8 cellular contexts compared by ENCODE assay signal in genomic region chrX:13087322-13088154, GRCh38. TPM values are rescaled to one million over a fixed set of nuclear protein-coding genes. Genes with fewer than 3 reads are reported as not detected.
DNase-seq lines count a peak whose midpoint lies in the region; ATAC-seq and TF ChIP-seq lines count a peak whose summit lies in the region.

No MANE protein-coding gene starts in this region.

- no peaks in the 10 kb centered on the region for H3K36me3 Mint-ChIP-seq in naive B cell

- H3F3A ChIP-seq in OCI-LY1 (ENCODE audit: insufficient read depth, low read length) = no peaks in the 10 kb centered on the region

- H3K4me3 Mint-ChIP-seq in naive B cell = peak overlapping the region; percentile 70 to 91 (median 80)

- no peaks in the 10 kb centered on the region for H3K9me3 ChIP-seq in OCI-LY1 (ENCODE audit: low read length)

- H3K79me2 ChIP-seq in OCI-LY1 (ENCODE audit: insufficient read depth, low read length) = no peaks in the 10 kb centered on the region

- DNase-seq in activated gamma-delta T cell treated with anti-CD3 and anti-CD28 coated beads, Interleukin-2, amount 50 U/mL, for 16 hours (ENCODE audit: low read depth) = peak; percentile 60
- peak; percentile 86 for DNase-seq in naive B cell
- DNase-seq in AG08396 (ENCODE audit: low spot score) = no peak
- DNase-seq in NCI-H2107 treated with DMSO at 0.1 percent for 48 hours (lab: John Stamatoyannopoulos, UW; ENCODE audit: unreplicated experiment) = no peak
- DNase-seq in HuH-7 (ENCODE audit: low spot score) = no peak

- no peaks in the 10 kb centered on the region for H4K20me1 ChIP-seq in OCI-LY1 (ENCODE audit: insufficient read depth, low read length)

- no peaks in the 10 kb centered on the region for H3K27me3 Mint-ChIP-seq in naive B cell

- H3K36me3 ChIP-seq in OCI-LY1 (ENCODE audit: insufficient read depth, low read length) = no peaks in the 10 kb centered on the region

- H3K27me3 ChIP-seq in OCI-LY1 (ENCODE audit: insufficient read depth, low read length) = no peaks in the 10 kb centered on the region

- H3K27ac ChIP-seq in OCI-LY1 (ENCODE audit: low read depth, low read length, poor library complexity, severe bottlenecking) = peak overlapping the region; percentile 99

- H3K27ac Mint-ChIP-seq in naive B cell = peak overlapping the region; percentile 97 to 100 (median 99)

- H3K9ac ChIP-seq in OCI-LY1 (ENCODE audit: low read length) = peak overlapping the region; percentile 67

- TF ChIP-seq CTCF in OCI-LY1 (IDR thresholded peaks at IDR 0.05; ENCODE audit: low read length) = no peak

- H3K4me2 ChIP-seq in OCI-LY1 (ENCODE audit: low read length) = peak overlapping the region; percentile 75

- peaks cover 0 to 6% (median 2%) of the 10 kb centered on the region in 7 donors for H3K9me3 Mint-ChIP-seq in naive B cell

- H2AFZ ChIP-seq in OCI-LY1 (ENCODE audit: low read length) = no peak overlapping the region

- peaks cover 100% of the 10 kb centered on the region for H3K4me1 ChIP-seq in OCI-LY1 (ENCODE audit: insufficient read depth, low read length, severe bottlenecking)

- H3K4me1 Mint-ChIP-seq in naive B cell = peaks cover 38 to 94% (median 48%) of the 10 kb centered on the region in 3 donors

- peak overlapping the region; percentile 62 for H3K4me3 ChIP-seq in OCI-LY1 (ENCODE audit: low read depth, low read length, poor library complexity, severe bottlenecking)

- ATAC-seq in GM18511 (IDR thresholded peaks at IDR 0.05; ENCODE audit: unreplicated experiment) (peak; percentile 78), HG02840 (IDR thresholded peaks at IDR 0.05; ENCODE audit: low FRiP score, unreplicated experiment) (peak; percentile 75), naive B cell (ENCODE audit: low read depth in 2 of 2) (peak; percentile 82 to 83)

- no peaks in the 10 kb centered on the region for H3K9me2 ChIP-seq in OCI-LY1 (ENCODE audit: low read depth, low read length)

RNA-seq across cellular contexts. Expression of gene FAM9C, which starts 43.1 kb away (rescaled TPM):
- not detected for polyA plus RNA-seq in naive B cell (ENCODE audit: low read depth in 6 of 6)

Comparison
In these comparisons a context has a peak if more than half of its experiments do, and no peak if none do; other contexts are left out.
1. DNase-seq: peak in activated gamma-delta T cell treated with anti-CD3 and anti-CD28 coated beads, Interleukin-2, amount 50 U/mL, for 16 hours (single experiment) and naive B cell (single experiment); none in AG08396 (single experiment), NCI-H2107 treated with DMSO at 0.1 percent for 48 hours (single experiment) and HuH-7 (single experiment).
2. Peak in every context shown above with its lines, with median percentiles within 50 percentile points of each other: ATAC-seq.